Comparison of ENCODE assay signal across 1 cellular context in the genomic region with DNA sequence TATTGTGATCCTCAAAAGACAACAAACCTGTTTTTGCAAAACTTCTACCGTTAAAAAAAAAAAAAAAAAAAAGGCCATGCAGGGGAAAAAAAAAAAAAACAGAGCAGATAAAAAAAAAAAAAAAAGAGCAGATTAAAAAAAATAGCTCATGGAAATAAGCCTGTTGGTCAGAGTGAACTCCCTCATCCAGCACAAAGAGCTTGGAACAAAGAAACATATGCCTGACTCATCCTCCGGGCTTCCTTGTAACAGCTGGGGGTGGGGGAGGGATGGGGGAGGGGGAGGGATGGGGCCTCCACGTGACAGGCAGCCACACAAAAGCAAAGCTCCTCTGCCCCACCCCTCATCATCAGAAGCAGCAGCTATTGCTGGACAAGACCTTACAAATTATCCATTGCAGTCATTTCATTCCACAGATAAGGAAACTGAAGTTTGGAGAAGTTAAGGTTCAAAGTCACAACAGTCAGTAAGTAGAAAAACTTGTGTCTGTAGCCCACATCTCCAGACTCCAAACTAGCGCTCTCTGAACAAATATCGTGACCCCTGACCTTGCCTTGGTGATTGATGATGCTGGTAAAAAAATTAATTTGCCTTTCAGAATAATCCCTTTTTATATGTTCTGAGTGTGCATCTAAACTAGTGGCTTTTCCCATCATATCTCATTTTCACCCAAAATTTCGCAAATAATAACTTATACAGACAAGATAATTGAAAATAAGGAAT.
TF ChIP-seq lines count a peak whose summit lies in the region.

No MANE protein-coding gene starts in this region.

TF ChIP-seq in GM12878, 131 proteins besides CTCF, POLR2A, EP300 and RAD21 (continued from another document):
- no peak for TF ChIP-seq PRDM15 (CRISPR knock-in tag; IDR thresholded peaks at IDR 0.05)
